1 cellular context compared by ENCODE assay signal in the genomic region with DNA sequence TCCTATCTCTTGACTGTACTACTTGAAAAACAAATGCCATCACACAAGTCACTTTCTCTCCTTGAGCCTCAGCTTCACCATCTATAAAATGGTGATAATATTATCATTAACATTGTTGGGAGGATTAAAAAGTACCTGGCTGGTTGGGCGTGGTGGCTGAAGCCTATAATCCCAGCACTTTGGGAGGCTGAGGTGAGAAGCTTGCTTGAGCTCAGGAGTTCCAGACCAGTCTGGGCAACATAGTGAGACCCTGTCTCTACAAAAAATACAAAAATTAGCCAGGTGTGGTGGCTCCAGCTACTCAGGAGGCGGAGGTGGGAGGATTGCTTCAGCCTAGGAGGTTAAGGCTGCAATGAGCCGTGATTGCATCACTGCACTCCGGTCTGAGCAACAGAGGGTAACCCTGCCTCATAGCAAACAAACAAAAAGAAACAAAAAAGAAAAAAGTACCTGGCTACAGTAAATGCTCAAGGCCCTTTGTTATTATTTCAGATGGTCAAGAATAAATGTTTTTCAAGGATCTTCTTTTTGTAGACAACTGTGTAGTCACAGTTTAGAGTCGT.
A peak's percentile ranks its signal among the peaks of the same experiment; 100 is the strongest.
TF ChIP-seq lines count a peak whose summit lies in the region.

No MANE protein-coding gene starts in this region.

TF ChIP-seq in HepG2, 621 proteins besides CTCF, POLR2A, EP300 and RAD21 (continued from another document and continues in another):
- TF ChIP-seq, protein P1, sequence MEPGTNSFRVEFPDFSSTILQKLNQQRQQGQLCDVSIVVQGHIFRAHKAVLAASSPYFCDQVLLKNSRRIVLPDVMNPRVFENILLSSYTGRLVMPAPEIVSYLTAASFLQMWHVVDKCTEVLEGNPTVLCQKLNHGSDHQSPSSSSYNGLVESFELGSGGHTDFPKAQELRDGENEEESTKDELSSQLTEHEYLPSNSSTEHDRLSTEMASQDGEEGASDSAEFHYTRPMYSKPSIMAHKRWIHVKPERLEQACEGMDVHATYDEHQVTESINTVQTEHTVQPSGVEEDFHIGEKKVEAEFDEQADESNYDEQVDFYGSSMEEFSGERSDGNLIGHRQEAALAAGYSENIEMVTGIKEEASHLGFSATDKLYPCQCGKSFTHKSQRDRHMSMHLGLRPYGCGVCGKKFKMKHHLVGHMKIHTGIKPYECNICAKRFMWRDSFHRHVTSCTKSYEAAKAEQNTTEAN (CRISPR knock-in tag; conservative IDR thresholded peaks at IDR 0.05): no peak
- TF ChIP-seq JARID2 (CRISPR knock-in tag; IDR thresholded peaks at IDR 0.05; ENCODE audit: insufficient replicate concordance): no peak
- peak; percentile 48; the same call in 1 of the 2 replicates for TF ChIP-seq SP5 (CRISPR knock-in tag; IDR thresholded peaks at IDR 0.05; ENCODE audit: borderline replicate concordance, low read depth)
- TF ChIP-seq GABPA (IDR thresholded peaks at IDR 0.05; ENCODE audit: low read depth, low read length): no peak
- TF ChIP-seq GABPA (CRISPR knock-in tag; IDR thresholded peaks at IDR 0.05; ENCODE audit: low read depth): no peak
- TF ChIP-seq, protein P2, sequence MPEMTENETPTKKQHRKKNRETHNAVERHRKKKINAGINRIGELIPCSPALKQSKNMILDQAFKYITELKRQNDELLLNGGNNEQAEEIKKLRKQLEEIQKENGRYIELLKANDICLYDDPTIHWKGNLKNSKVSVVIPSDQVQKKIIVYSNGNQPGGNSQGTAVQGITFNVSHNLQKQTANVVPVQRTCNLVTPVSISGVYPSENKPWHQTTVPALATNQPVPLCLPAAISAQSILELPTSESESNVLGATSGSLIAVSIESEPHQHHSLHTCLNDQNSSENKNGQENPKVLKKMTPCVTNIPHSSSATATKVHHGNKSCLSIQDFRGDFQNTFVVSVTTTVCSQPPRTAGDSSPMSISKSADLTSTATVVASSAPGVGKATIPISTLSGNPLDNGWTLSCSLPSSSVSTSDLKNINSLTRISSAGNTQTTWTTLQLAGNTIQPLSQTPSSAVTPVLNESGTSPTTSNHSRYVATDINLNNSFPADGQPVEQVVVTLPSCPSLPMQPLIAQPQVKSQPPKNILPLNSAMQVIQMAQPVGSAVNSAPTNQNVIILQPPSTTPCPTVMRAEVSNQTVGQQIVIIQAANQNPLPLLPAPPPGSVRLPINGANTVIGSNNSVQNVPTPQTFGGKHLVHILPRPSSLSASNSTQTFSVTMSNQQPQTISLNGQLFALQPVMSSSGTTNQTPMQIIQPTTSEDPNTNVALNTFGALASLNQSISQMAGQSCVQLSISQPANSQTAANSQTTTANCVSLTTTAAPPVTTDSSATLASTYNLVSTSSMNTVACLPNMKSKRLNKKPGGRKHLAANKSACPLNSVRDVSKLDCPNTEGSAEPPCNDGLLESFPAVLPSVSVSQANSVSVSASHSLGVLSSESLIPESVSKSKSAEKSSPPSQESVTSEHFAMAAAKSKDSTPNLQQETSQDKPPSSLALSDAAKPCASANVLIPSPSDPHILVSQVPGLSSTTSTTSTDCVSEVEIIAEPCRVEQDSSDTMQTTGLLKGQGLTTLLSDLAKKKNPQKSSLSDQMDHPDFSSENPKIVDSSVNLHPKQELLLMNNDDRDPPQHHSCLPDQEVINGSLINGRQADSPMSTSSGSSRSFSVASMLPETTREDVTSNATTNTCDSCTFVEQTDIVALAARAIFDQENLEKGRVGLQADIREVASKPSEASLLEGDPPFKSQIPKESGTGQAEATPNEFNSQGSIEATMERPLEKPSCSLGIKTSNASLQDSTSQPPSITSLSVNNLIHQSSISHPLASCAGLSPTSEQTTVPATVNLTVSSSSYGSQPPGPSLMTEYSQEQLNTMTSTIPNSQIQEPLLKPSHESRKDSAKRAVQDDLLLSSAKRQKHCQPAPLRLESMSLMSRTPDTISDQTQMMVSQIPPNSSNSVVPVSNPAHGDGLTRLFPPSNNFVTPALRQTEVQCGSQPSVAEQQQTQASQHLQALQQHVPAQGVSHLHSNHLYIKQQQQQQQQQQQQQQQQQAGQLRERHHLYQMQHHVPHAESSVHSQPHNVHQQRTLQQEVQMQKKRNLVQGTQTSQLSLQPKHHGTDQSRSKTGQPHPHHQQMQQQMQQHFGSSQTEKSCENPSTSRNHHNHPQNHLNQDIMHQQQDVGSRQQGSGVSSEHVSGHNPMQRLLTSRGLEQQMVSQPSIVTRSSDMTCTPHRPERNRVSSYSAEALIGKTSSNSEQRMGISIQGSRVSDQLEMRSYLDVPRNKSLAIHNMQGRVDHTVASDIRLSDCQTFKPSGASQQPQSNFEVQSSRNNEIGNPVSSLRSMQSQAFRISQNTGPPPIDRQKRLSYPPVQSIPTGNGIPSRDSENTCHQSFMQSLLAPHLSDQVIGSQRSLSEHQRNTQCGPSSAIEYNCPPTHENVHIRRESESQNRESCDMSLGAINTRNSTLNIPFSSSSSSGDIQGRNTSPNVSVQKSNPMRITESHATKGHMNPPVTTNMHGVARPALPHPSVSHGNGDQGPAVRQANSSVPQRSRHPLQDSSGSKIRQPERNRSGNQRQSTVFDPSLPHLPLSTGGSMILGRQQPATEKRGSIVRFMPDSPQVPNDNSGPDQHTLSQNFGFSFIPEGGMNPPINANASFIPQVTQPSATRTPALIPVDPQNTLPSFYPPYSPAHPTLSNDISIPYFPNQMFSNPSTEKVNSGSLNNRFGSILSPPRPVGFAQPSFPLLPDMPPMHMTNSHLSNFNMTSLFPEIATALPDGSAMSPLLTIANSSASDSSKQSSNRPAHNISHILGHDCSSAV (CRISPR knock-in tag; IDR thresholded peaks at IDR 0.05; ENCODE audit: borderline replicate concordance): no peak
- TF ChIP-seq, protein P3, sequence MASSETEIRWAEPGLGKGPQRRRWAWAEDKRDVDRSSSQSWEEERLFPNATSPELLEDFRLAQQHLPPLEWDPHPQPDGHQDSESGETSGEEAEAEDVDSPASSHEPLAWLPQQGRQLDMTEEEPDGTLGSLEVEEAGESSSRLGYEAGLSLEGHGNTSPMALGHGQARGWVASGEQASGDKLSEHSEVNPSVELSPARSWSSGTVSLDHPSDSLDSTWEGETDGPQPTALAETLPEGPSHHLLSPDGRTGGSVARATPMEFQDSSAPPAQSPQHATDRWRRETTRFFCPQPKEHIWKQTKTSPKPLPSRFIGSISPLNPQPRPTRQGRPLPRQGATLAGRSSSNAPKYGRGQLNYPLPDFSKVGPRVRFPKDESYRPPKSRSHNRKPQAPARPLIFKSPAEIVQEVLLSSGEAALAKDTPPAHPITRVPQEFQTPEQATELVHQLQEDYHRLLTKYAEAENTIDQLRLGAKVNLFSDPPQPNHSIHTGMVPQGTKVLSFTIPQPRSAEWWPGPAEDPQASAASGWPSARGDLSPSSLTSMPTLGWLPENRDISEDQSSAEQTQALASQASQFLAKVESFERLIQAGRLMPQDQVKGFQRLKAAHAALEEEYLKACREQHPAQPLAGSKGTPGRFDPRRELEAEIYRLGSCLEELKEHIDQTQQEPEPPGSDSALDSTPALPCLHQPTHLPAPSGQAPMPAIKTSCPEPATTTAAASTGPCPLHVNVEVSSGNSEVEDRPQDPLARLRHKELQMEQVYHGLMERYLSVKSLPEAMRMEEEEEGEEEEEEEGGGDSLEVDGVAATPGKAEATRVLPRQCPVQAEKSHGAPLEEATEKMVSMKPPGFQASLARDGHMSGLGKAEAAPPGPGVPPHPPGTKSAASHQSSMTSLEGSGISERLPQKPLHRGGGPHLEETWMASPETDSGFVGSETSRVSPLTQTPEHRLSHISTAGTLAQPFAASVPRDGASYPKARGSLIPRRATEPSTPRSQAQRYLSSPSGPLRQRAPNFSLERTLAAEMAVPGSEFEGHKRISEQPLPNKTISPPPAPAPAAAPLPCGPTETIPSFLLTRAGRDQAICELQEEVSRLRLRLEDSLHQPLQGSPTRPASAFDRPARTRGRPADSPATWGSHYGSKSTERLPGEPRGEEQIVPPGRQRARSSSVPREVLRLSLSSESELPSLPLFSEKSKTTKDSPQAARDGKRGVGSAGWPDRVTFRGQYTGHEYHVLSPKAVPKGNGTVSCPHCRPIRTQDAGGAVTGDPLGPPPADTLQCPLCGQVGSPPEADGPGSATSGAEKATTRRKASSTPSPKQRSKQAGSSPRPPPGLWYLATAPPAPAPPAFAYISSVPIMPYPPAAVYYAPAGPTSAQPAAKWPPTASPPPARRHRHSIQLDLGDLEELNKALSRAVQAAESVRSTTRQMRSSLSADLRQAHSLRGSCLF (CRISPR knock-in tag; IDR thresholded peaks at IDR 0.05; ENCODE audit: borderline replicate concordance): no peak
- TF ChIP-seq MLLT10 (CRISPR knock-in tag; IDR thresholded peaks at IDR 0.05): no peak
- TF ChIP-seq, protein P4, sequence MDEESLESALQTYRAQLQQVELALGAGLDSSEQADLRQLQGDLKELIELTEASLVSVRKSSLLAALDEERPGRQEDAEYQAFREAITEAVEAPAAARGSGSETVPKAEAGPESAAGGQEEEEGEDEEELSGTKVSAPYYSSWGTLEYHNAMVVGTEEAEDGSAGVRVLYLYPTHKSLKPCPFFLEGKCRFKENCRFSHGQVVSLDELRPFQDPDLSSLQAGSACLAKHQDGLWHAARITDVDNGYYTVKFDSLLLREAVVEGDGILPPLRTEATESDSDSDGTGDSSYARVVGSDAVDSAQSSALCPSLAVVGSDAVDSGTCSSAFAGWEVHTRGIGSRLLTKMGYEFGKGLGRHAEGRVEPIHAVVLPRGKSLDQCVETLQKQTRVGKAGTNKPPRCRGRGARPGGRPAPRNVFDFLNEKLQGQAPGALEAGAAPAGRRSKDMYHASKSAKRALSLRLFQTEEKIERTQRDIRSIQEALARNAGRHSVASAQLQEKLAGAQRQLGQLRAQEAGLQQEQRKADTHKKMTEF (CRISPR knock-in tag; IDR thresholded peaks at IDR 0.05): peak; percentile 65; the same call in 1 of the 2 replicates
- TF ChIP-seq ZNF569 (CRISPR knock-in tag; IDR thresholded peaks at IDR 0.05; ENCODE audit: borderline replicate concordance): no peak
- TF ChIP-seq ZNF143 (CRISPR knock-in tag; IDR thresholded peaks at IDR 0.05): no peak
- TF ChIP-seq, protein P5, sequence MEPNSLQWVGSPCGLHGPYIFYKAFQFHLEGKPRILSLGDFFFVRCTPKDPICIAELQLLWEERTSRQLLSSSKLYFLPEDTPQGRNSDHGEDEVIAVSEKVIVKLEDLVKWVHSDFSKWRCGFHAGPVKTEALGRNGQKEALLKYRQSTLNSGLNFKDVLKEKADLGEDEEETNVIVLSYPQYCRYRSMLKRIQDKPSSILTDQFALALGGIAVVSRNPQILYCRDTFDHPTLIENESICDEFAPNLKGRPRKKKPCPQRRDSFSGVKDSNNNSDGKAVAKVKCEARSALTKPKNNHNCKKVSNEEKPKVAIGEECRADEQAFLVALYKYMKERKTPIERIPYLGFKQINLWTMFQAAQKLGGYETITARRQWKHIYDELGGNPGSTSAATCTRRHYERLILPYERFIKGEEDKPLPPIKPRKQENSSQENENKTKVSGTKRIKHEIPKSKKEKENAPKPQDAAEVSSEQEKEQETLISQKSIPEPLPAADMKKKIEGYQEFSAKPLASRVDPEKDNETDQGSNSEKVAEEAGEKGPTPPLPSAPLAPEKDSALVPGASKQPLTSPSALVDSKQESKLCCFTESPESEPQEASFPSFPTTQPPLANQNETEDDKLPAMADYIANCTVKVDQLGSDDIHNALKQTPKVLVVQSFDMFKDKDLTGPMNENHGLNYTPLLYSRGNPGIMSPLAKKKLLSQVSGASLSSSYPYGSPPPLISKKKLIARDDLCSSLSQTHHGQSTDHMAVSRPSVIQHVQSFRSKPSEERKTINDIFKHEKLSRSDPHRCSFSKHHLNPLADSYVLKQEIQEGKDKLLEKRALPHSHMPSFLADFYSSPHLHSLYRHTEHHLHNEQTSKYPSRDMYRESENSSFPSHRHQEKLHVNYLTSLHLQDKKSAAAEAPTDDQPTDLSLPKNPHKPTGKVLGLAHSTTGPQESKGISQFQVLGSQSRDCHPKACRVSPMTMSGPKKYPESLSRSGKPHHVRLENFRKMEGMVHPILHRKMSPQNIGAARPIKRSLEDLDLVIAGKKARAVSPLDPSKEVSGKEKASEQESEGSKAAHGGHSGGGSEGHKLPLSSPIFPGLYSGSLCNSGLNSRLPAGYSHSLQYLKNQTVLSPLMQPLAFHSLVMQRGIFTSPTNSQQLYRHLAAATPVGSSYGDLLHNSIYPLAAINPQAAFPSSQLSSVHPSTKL (CRISPR knock-in tag; IDR thresholded peaks at IDR 0.05): peak; percentile 80
- no peak for TF ChIP-seq ZNF274 (CRISPR knock-in tag; IDR thresholded peaks at IDR 0.05)
- TF ChIP-seq AGO1 (IDR thresholded peaks at IDR 0.05; ENCODE audit: low read depth, low read length, poor library complexity, severe bottlenecking): no peak
- TF ChIP-seq, protein P6, sequence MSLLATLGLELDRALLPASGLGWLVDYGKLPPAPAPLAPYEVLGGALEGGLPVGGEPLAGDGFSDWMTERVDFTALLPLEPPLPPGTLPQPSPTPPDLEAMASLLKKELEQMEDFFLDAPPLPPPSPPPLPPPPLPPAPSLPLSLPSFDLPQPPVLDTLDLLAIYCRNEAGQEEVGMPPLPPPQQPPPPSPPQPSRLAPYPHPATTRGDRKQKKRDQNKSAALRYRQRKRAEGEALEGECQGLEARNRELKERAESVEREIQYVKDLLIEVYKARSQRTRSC (CRISPR knock-in tag; IDR thresholded peaks at IDR 0.05; ENCODE audit: low read depth): no peak
- TF ChIP-seq FOXK1 (CRISPR knock-in tag; IDR thresholded peaks at IDR 0.05; ENCODE audit: borderline replicate concordance, low read depth): peak; percentile 37; the same call in 1 of the 2 replicates
- no peak for TF ChIP-seq ZNF615 (CRISPR knock-in tag; IDR thresholded peaks at IDR 0.05; ENCODE audit: borderline replicate concordance)
- no peak for TF ChIP-seq ZNF33B (CRISPR knock-in tag; IDR thresholded peaks at IDR 0.05)
- no peak for TF ChIP-seq JDP2 (CRISPR knock-in tag; IDR thresholded peaks at IDR 0.05; ENCODE audit: borderline replicate concordance)
- TF ChIP-seq, protein P7, sequence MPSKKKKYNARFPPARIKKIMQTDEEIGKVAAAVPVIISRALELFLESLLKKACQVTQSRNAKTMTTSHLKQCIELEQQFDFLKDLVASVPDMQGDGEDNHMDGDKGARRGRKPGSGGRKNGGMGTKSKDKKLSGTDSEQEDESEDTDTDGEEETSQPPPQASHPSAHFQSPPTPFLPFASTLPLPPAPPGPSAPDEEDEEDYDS (CRISPR knock-in tag; IDR thresholded peaks at IDR 0.05): no peak
- TF ChIP-seq, protein P8, sequence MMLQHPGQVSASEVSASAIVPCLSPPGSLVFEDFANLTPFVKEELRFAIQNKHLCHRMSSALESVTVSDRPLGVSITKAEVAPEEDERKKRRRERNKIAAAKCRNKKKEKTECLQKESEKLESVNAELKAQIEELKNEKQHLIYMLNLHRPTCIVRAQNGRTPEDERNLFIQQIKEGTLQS (CRISPR knock-in tag; IDR thresholded peaks at IDR 0.05): peak; percentile 90
- TF ChIP-seq ZNF20 (CRISPR knock-in tag; IDR thresholded peaks at IDR 0.05): no peak
- TF ChIP-seq SMARCC2 (IDR thresholded peaks at IDR 0.05): no peak
- TF ChIP-seq PHB2 (IDR thresholded peaks at IDR 0.05; ENCODE audit: partially characterized antibody): no peak
- TF ChIP-seq FOXA3 (CRISPR knock-in tag; IDR thresholded peaks at IDR 0.05): peak; percentile 58
- no peak for TF ChIP-seq KLF13 (CRISPR knock-in tag; IDR thresholded peaks at IDR 0.05)
- TF ChIP-seq PHF8 (CRISPR knock-in tag; IDR thresholded peaks at IDR 0.05): no peak
- TF ChIP-seq ZNF605 (CRISPR knock-in tag; IDR thresholded peaks at IDR 0.05): no peak
- TF ChIP-seq ARNT2 (CRISPR knock-in tag; IDR thresholded peaks at IDR 0.05; ENCODE audit: low read depth): no peak
- peak; percentile 18; the same call in 1 of the 2 replicates for TF ChIP-seq HNF4A (CRISPR knock-in tag; IDR thresholded peaks at IDR 0.05)
- no peak for TF ChIP-seq ZNF10 (CRISPR knock-in tag; IDR thresholded peaks at IDR 0.05; ENCODE audit: borderline replicate concordance, low read depth)
- TF ChIP-seq, protein P9, sequence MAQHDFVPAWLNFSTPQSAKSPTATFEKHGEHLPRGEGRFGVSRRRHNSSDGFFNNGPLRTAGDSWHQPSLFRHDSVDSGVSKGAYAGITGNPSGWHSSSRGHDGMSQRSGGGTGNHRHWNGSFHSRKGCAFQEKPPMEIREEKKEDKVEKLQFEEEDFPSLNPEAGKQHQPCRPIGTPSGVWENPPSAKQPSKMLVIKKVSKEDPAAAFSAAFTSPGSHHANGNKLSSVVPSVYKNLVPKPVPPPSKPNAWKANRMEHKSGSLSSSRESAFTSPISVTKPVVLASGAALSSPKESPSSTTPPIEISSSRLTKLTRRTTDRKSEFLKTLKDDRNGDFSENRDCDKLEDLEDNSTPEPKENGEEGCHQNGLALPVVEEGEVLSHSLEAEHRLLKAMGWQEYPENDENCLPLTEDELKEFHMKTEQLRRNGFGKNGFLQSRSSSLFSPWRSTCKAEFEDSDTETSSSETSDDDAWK (CRISPR knock-in tag; IDR thresholded peaks at IDR 0.05): no peak
